In the genomic region with DNA sequence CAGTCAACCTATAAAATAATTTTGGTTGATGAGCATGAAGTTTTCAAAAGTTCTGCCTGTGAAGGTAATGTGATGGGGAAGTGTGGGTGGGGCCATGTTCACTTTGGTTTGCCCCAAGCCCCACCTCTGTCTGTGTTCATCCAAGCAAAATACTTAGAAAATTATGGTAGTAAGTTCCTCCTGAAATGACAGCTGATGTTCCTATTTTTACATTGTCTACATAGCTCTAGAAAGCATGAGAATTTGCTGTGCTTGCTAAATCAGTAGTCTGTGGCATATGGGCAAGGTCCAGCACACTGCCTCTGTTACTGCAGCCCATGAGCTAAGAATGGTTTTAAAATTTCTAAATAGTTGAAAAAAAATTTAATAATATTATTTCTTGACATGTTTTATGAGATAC, we compare ENCODE assay signal across 13 cellular contexts. TPM values are rescaled to one million over a fixed set of nuclear protein-coding genes. Genes with fewer than 3 reads are reported as not detected.
DNase-seq lines count a peak whose midpoint lies in the region; ATAC-seq and TF ChIP-seq lines count a peak whose summit lies in the region.
"Had no signal": no experiment of that assay in that cellular context is flagged by ENCODE, and none has a peak within 500 bp of the region (broad histone marks: within the 10 kb centered on the region; RNA-seq: fewer than 3 reads in every experiment).

No MANE protein-coding gene starts in this region.

- no peak overlapping the region for H3K27ac Mint-ChIP-seq in T-helper 17 cell
- H3K27ac Mint-ChIP-seq: activated CD4-positive, alpha-beta memory T cell treated with anti-CD3 and anti-CD28 coated beads, Interleukin-2, amount 10 ng/mL, durations not matched to agents 7 days and 5 days; activated naive CD8-positive, alpha-beta T cell had no signal

- no peaks in the 10 kb centered on the region for H3K9me3 ChIP-seq in T-helper 17 cell (ENCODE audit: control insufficient read depth, low read length, poor library complexity, severe bottlenecking)

- no peaks in the 10 kb centered on the region for H3K27me3 ChIP-seq in dorsolateral prefrontal cortex

- H3K4me3 Mint-ChIP-seq in T-helper 17 cell, result no peak overlapping the region
- H3K4me3 Mint-ChIP-seq: activated CD4-positive, alpha-beta memory T cell treated with anti-CD3 and anti-CD28 coated beads, Interleukin-2, amount 10 ng/mL, durations not matched to agents 7 days and 5 days; activated naive CD8-positive, alpha-beta T cell had no signal

- ATAC-seq in left ventricle myocardium superior (peak; percentile 38), Right ventricle myocardium inferior (no peak), HG03135 (IDR thresholded peaks at IDR 0.05; ENCODE audit: unreplicated experiment) (peak; percentile 28), T-helper 17 cell (peak; percentile 50)

- peaks cover 12% of the 10 kb centered on the region for H3K4me1 Mint-ChIP-seq in T-helper 17 cell

- no peaks in the 10 kb centered on the region for H3K36me3 Mint-ChIP-seq in T-helper 17 cell (ENCODE audit: low read depth)
- H3K36me3 Mint-ChIP-seq: activated naive CD8-positive, alpha-beta T cell had no signal

- DNase-seq in left ventricle myocardium superior, result no peak
- no peak for DNase-seq in Right ventricle myocardium inferior (ENCODE audit: missing footprints)
- DNase-seq in T-helper 17 cell, result no peak
- no peak for DNase-seq in dorsolateral prefrontal cortex
- DNase-seq in NCI-H510A (lab: John Stamatoyannopoulos, UW), result no peak
- no peak for DNase-seq in HPDE6-E6E7 (ENCODE audit: extremely low spot score)
- DNase-seq in C1 segment of cervical spinal cord (lab: John Stamatoyannopoulos, UW), result no peak
- DNase-seq: activated CD4-positive, alpha-beta memory T cell treated with anti-CD3 and anti-CD28 coated beads, Interleukin-2, amount 10 ng/mL, durations not matched to agents 7 days and 5 days; islet precursor cell had no signal

- TF ChIP-seq CTCF in dorsolateral prefrontal cortex (IDR thresholded peaks at IDR 0.05 in 54 of 56, conservative IDR thresholded peaks at IDR 0.05 in 2 of 56; ENCODE audit: low read depth in 1 of 56, partially characterized antibody in 56 of 56), result no peak

- peaks cover 24% of the 10 kb centered on the region for H3K27me3 Mint-ChIP-seq in T-helper 17 cell
- H3K27me3 Mint-ChIP-seq: activated naive CD8-positive, alpha-beta T cell had no signal

- no peak overlapping the region for H3K4me3 ChIP-seq in dorsolateral prefrontal cortex
- H3K4me3 ChIP-seq: coronary artery had no signal

- intact Hi-C loops in left ventricle myocardium superior (cut with micrococcal nuclease) (no loop called here), Right ventricle myocardium inferior (cut with DNase I) (no loop called here), dorsolateral prefrontal cortex (cut with DNase I) (no loop called here)

- no peak overlapping the region for H3K27ac ChIP-seq in dorsolateral prefrontal cortex
- H3K27ac ChIP-seq: coronary artery had no signal

RNA-seq across cellular contexts. Expression of a gene that starts 21.9 kb away (rescaled TPM):
- total RNA-seq in left ventricle myocardium superior, result 2.2 TPM
- 3.4 TPM for total RNA-seq in Right ventricle myocardium inferior
- total RNA-seq in T-helper 17 cell, result not detected
- 100 to 1,000 TPM in 3 of 120 experiments, 10 to 100 TPM in 105, 1 to 10 TPM in 12; 1.5 to 121 (median 30.7) TPM for total RNA-seq in dorsolateral prefrontal cortex
- total RNA-seq: A673; activated CD4-positive, alpha-beta memory T cell treated with anti-CD3 and anti-CD28 coated beads, Interleukin-2, amount 10 ng/mL, durations not matched to agents 7 days and 5 days had no signal
